In genomic region chr1:144546274-144547171, GRCh38 we compare ENCODE assay signal across 8 cellular contexts. TPM values are rescaled to one million over a fixed set of nuclear protein-coding genes. Genes with fewer than 3 reads are reported as not detected.
DNase-seq lines count a peak whose midpoint lies in the region; ATAC-seq and TF ChIP-seq lines count a peak whose summit lies in the region.
"Not testable (repeated sequence)": the region's sequence is repeated elsewhere in the genome, so short reads cannot be mapped to it uniquely, and the experiment has no call there.

No MANE protein-coding gene starts in this region.

- peak overlapping the region; percentile 85 to 91 (median 87) for H3K27ac ChIP-seq in esophagus muscularis mucosa (replicated peaks in 1 of 4)

- peak; percentile 92 for TF ChIP-seq POLR2A in esophagus muscularis mucosa (IDR thresholded peaks at IDR 0.05; ENCODE audit: low read depth)

- TF ChIP-seq CTCF in esophagus muscularis mucosa (IDR thresholded peaks at IDR 0.05): not testable (repeated sequence)

- not testable (repeated sequence) for H3K9me3 ChIP-seq in esophagus muscularis mucosa

- ATAC-seq in GM21381 (IDR thresholded peaks at IDR 0.05; ENCODE audit: unreplicated experiment) (peak; percentile 83), HG03575 (IDR thresholded peaks at IDR 0.05; ENCODE audit: extremely low read depth, insufficient number of reproducible peaks, low FRiP score, unreplicated experiment) (peak; percentile 69)

- peak overlapping the region; percentile 50 to 58 (median 56) for H3K4me3 ChIP-seq in esophagus muscularis mucosa

- not testable (repeated sequence) for H3K36me3 Mint-ChIP-seq in activated T-helper 1 cell treated with anti-CD3 and anti-CD28 coated beads, Interleukin-12 subunit alpha, Interleukin-12 subunit beta, Interleukin-2, Interleukin-4 antibody, amounts not matched to agents 30 ng/mL and 10 ng/mL and 1 ng/mL, durations not matched to agents 14 hours and 24 hours and 36 hours (ENCODE audit: low read depth)

- DNase-seq in COLO829 (ENCODE audit: low spot score) (peak; percentile 14), RPMI8226 (peak; percentile 91), esophagus muscularis mucosa (ENCODE audit: extremely low spot score) (peak; percentile 92), middle frontal gyrus (ENCODE audit: extremely low spot score, low spot score) (peak; percentile 74)
- peak; percentile 68 for DNase-seq in activated T-helper 1 cell treated with anti-CD3 and anti-CD28 coated beads, Interleukin-12 subunit alpha, Interleukin-12 subunit beta, Interleukin-2, Interleukin-4 antibody, amounts not matched to agents 30 ng/mL and 10 ng/mL and 1 ng/mL, durations not matched to agents 14 hours and 24 hours and 36 hours (ENCODE audit: low spot score)
- peak; percentile 68 for DNase-seq in stimulated activated CD8-positive, alpha-beta memory T cell treated with anti-CD3 and anti-CD28 coated beads, Interleukin-15, amount 100 ng/mL, for 24 hours (ENCODE audit: low read depth)

- intact Hi-C loops in activated T-helper 1 cell treated with anti-CD3 and anti-CD28 coated beads, Interleukin-12 subunit alpha, Interleukin-12 subunit beta, Interleukin-2, Interleukin-4 antibody, amounts not matched to agents 30 ng/mL and 10 ng/mL and 1 ng/mL, durations not matched to agents 14 hours and 24 hours and 36 hours (cut with micrococcal nuclease); esophagus muscularis mucosa (cut with DNase I): not testable (repeated sequence)

- H3K4me1 ChIP-seq in esophagus muscularis mucosa: peaks cover 4 to 11% (median 9%) of the 10 kb centered on the region in 4 donors

- not testable (repeated sequence) for TF ChIP-seq EP300 in esophagus muscularis mucosa (IDR thresholded peaks at IDR 0.05)

- peak overlapping the region; percentile 89 for H3K4me3 Mint-ChIP-seq in activated T-helper 1 cell treated with anti-CD3 and anti-CD28 coated beads, Interleukin-12 subunit alpha, Interleukin-12 subunit beta, Interleukin-2, Interleukin-4 antibody, amounts not matched to agents 30 ng/mL and 10 ng/mL and 1 ng/mL, durations not matched to agents 14 hours and 24 hours and 36 hours

- H3K9me3 Mint-ChIP-seq in activated T-helper 1 cell treated with anti-CD3 and anti-CD28 coated beads, Interleukin-12 subunit alpha, Interleukin-12 subunit beta, Interleukin-2, Interleukin-4 antibody, amounts not matched to agents 30 ng/mL and 10 ng/mL and 1 ng/mL, durations not matched to agents 14 hours and 24 hours and 36 hours: not testable (repeated sequence)

- H3K27ac Mint-ChIP-seq in activated T-helper 1 cell treated with anti-CD3 and anti-CD28 coated beads, Interleukin-12 subunit alpha, Interleukin-12 subunit beta, Interleukin-2, Interleukin-4 antibody, amounts not matched to agents 30 ng/mL and 10 ng/mL and 1 ng/mL, durations not matched to agents 14 hours and 24 hours and 36 hours: peak overlapping the region; percentile 100

- not testable (repeated sequence) for H3K36me3 ChIP-seq in esophagus muscularis mucosa

- 3% methylated on average over 20 of the region's 37 CpGs for WGBS in esophagus muscularis mucosa

- not testable (repeated sequence) for H3K27me3 Mint-ChIP-seq in activated T-helper 1 cell treated with anti-CD3 and anti-CD28 coated beads, Interleukin-12 subunit alpha, Interleukin-12 subunit beta, Interleukin-2, Interleukin-4 antibody, amounts not matched to agents 30 ng/mL and 10 ng/mL and 1 ng/mL, durations not matched to agents 14 hours and 24 hours and 36 hours (ENCODE audit: insufficient read depth)

- H3K4me1 Mint-ChIP-seq in activated T-helper 1 cell treated with anti-CD3 and anti-CD28 coated beads, Interleukin-12 subunit alpha, Interleukin-12 subunit beta, Interleukin-2, Interleukin-4 antibody, amounts not matched to agents 30 ng/mL and 10 ng/mL and 1 ng/mL, durations not matched to agents 14 hours and 24 hours and 36 hours (ENCODE audit: low read depth): peaks cover 18% of the 10 kb centered on the region

- peaks cover 0 to 19% (median under 1%) of the 10 kb centered on the region in 4 donors for H3K27me3 ChIP-seq in esophagus muscularis mucosa

RNA-seq across cellular contexts. Expression of gene PPIAL4F, which starts 46.2 kb away (rescaled TPM):
- total RNA-seq in activated T-helper 1 cell treated with anti-CD3 and anti-CD28 coated beads, Interleukin-12 subunit alpha, Interleukin-12 subunit beta, Interleukin-2, Interleukin-4 antibody, amounts not matched to agents 30 ng/mL and 10 ng/mL and 1 ng/mL, durations not matched to agents 14 hours and 24 hours and 36 hours: not detected in 2 replicates
- total RNA-seq in esophagus muscularis mucosa: not detected

Comparison
In these comparisons a context has a peak if more than half of its experiments do, and no peak if none do; other contexts are left out.
1. Peak in every context shown above with its lines: DNase-seq, ATAC-seq, H3K4me3 ChIP-seq and H3K27ac ChIP-seq.
2. DNase-seq: peak in every context shown above with its lines; median percentile 92 in esophagus muscularis mucosa; 91 in RPMI8226; 74 in middle frontal gyrus; 68 in activated T-helper 1 cell treated with anti-CD3 and anti-CD28 coated beads, Interleukin-12 subunit alpha, Interleukin-12 subunit beta, Interleukin-2, Interleukin-4 antibody, amounts not matched to agents 30 ng/mL and 10 ng/mL and 1 ng/mL, durations not matched to agents 14 hours and 24 hours and 36 hours; 68 in stimulated activated CD8-positive, alpha-beta memory T cell treated with anti-CD3 and anti-CD28 coated beads, Interleukin-15, amount 100 ng/mL, for 24 hours; 14 in COLO829.